27 cellular contexts compared by ENCODE assay signal in genomic region chr17:37060094-37060493, GRCh38.
"Had no signal": no experiment of that assay in that cellular context is flagged by ENCODE, and none has a peak within 500 bp of the region (broad histone marks: within the 10 kb centered on the region; RNA-seq: fewer than 3 reads in every experiment).

No MANE protein-coding gene starts in this region.

- H2AFZ ChIP-seq: neural progenitor cell had no signal

- H3K4me3 ChIP-seq: esophagus muscularis mucosa, gastroesophageal sphincter, left ventricle myocardium inferior, lung, neural progenitor cell, psoas muscle, spleen, testis, tibial nerve, upper lobe of right lung, vagina had no signal

- H3K36me3 ChIP-seq: neural progenitor cell had no signal

- H3K4me1 Mint-ChIP-seq: stimulated activated naive B cell treated with anti-CD40 and anti-IgM and Interleukin-4, amounts not matched to agents 10 μg/mL and 1 μg/mL and 100 μg/mL, for 72 hours; stimulated activated naive CD8-positive, alpha-beta T cell treated with anti-CD3 and anti-CD28 coated beads, Interleukin-15, amount 100 ng/mL, for 72 hours had no signal

- ATAC-seq: gastroesophageal sphincter; naive thymus-derived CD8-positive, alpha-beta T cell; psoas muscle; sciatic nerve; stimulated activated naive B cell treated with anti-CD40 and anti-IgM and Interleukin-4, amounts not matched to agents 10 μg/mL and 1 μg/mL and 100 μg/mL, for 72 hours; stimulated activated naive CD8-positive, alpha-beta T cell treated with anti-CD3 and anti-CD28 coated beads, Interleukin-15, amount 100 ng/mL, for 72 hours; upper lobe of right lung had no signal

- H3K27me3 ChIP-seq: neural progenitor cell, spleen, testis, vagina had no signal

- H3K27ac ChIP-seq: epithelial cell of prostate, esophagus muscularis mucosa, gastroesophageal sphincter, left ventricle myocardium inferior, neural progenitor cell, psoas muscle, spleen, testis, tibial nerve, upper lobe of right lung, vagina had no signal

- H3K9me3 ChIP-seq: esophagus muscularis mucosa, gastroesophageal sphincter, left ventricle myocardium inferior, psoas muscle, spleen, testis, tibial nerve, upper lobe of right lung, vagina had no signal

- H3K4me1 ChIP-seq: left ventricle myocardium inferior, psoas muscle, spleen, tibial nerve, upper lobe of right lung, vagina had no signal

- H3K4me3 Mint-ChIP-seq: immature natural killer cell; neural progenitor cell; stimulated activated naive B cell treated with anti-CD40 and anti-IgM and Interleukin-4, amounts not matched to agents 10 μg/mL and 1 μg/mL and 100 μg/mL, for 72 hours; stimulated activated naive CD8-positive, alpha-beta T cell treated with anti-CD3 and anti-CD28 coated beads, Interleukin-15, amount 100 ng/mL, for 72 hours had no signal

- H3K9me3 Mint-ChIP-seq: immature natural killer cell; naive thymus-derived CD8-positive, alpha-beta T cell; neural progenitor cell; stimulated activated naive B cell treated with anti-CD40 and anti-IgM and Interleukin-4, amounts not matched to agents 10 μg/mL and 1 μg/mL and 100 μg/mL, for 72 hours; stimulated activated naive CD8-positive, alpha-beta T cell treated with anti-CD3 and anti-CD28 coated beads, Interleukin-15, amount 100 ng/mL, for 72 hours had no signal

- H3K27me3 Mint-ChIP-seq: stimulated activated naive CD8-positive, alpha-beta T cell treated with anti-CD3 and anti-CD28 coated beads, Interleukin-15, amount 100 ng/mL, for 72 hours had no signal

- H3K4me2 ChIP-seq: neural progenitor cell had no signal

- DNase-seq: effector memory CD4-positive, alpha-beta T cell; foreskin fibroblast; glutamatergic neuron; immature natural killer cell; left ventricle myocardium inferior; mesenchymal stem cell; midbrain; naive thymus-derived CD8-positive, alpha-beta T cell; nucleus accumbens; psoas muscle; retina; spleen; stimulated activated CD4-positive, alpha-beta T cell treated with anti-CD3 and anti-CD28 coated beads, Interleukin-15, amount 100 ng/mL, for 24 hours; stimulated activated CD4-positive, alpha-beta T cell treated with anti-CD3 and anti-CD28 coated beads, Interleukin-1b, Interleukin-23, amount 100 ng/mL, for 48 hours; stimulated activated CD4-positive, alpha-beta T cell treated with anti-CD3 and anti-CD28 coated beads, Interleukin-4, amount 100 ng/mL, for 4 hours; stimulated activated naive B cell treated with anti-CD40 and anti-IgM and Interleukin-4, amounts not matched to agents 10 μg/mL and 1 μg/mL and 100 μg/mL, for 72 hours; stimulated activated naive CD8-positive, alpha-beta T cell treated with anti-CD3 and anti-CD28 coated beads, Interleukin-15, amount 100 ng/mL, for 72 hours; testis; upper lobe of right lung had no signal

- H3K27ac Mint-ChIP-seq: naive thymus-derived CD8-positive, alpha-beta T cell; neural progenitor cell; stimulated activated naive B cell treated with anti-CD40 and anti-IgM and Interleukin-4, amounts not matched to agents 10 μg/mL and 1 μg/mL and 100 μg/mL, for 72 hours; stimulated activated naive CD8-positive, alpha-beta T cell treated with anti-CD3 and anti-CD28 coated beads, Interleukin-15, amount 100 ng/mL, for 72 hours had no signal
